8 cellular contexts compared by ENCODE assay signal in genomic region chr1:44675186-44675585, GRCh38. TPM values are rescaled to one million over a fixed set of nuclear protein-coding genes. Genes with fewer than 3 reads are reported as not detected.
A peak's percentile ranks its signal among the peaks of the same experiment; 100 is the strongest.
DNase-seq lines count a peak whose midpoint lies in the region; ATAC-seq and TF ChIP-seq lines count a peak whose summit lies in the region.

No MANE protein-coding gene starts in this region.

- DNase-seq in GM23248: no peak
- DNase-seq in activated B cell treated with CpG ODN at 0.5 μM for 24 hours: no peak
- DNase-seq in smooth muscle cell (lab: John Stamatoyannopoulos, UW; ENCODE audit: unreplicated experiment): no peak
- no peak for DNase-seq in glomerular visceral epithelial cell (ENCODE audit: extremely low spot score)
- no peak for DNase-seq in central memory CD4-positive, alpha-beta T cell

- H3K4me2 ChIP-seq in GM23248 (ENCODE audit: unreplicated experiment) (peak overlapping the region; percentile 64), smooth muscle cell (peak overlapping the region; percentile 89)

- H3K36me3 Mint-ChIP-seq in activated B cell treated with CpG ODN at 0.5 μM for 24 hours (ENCODE audit: low read depth): peaks cover 4% of the 10 kb centered on the region

- H4K20me1 ChIP-seq in GM23248 (ENCODE audit: insufficient read depth) (no peaks in the 10 kb centered on the region), smooth muscle cell (ENCODE audit: low read depth) (no peaks in the 10 kb centered on the region)

- H3K27ac Mint-ChIP-seq in activated B cell treated with CpG ODN at 0.5 μM for 24 hours: peak overlapping the region; percentile 93

- peak overlapping the region; percentile 87 for H3K4me3 Mint-ChIP-seq in activated B cell treated with CpG ODN at 0.5 μM for 24 hours

- H3F3A ChIP-seq in GM23248 (ENCODE audit: insufficient read depth) (peaks cover 18% of the 10 kb centered on the region), smooth muscle cell (ENCODE audit: low read depth) (peaks cover 9% of the 10 kb centered on the region)

- no peaks in the 10 kb centered on the region for H3K9me3 Mint-ChIP-seq in activated B cell treated with CpG ODN at 0.5 μM for 24 hours

- H3K79me2 ChIP-seq in GM23248 (ENCODE audit: insufficient read depth): no peaks in the 10 kb centered on the region
- H3K79me2 ChIP-seq in smooth muscle cell (ENCODE audit: low read depth): no peaks in the 10 kb centered on the region

- peak overlapping the region; percentile 82 for H3K9ac ChIP-seq in GM23248
- H3K9ac ChIP-seq in smooth muscle cell (ENCODE audit: low read depth): no peak overlapping the region

- H2AFZ ChIP-seq in GM23248: peak overlapping the region; percentile 92
- H2AFZ ChIP-seq in smooth muscle cell (ENCODE audit: low read depth): peak overlapping the region; percentile 82

- H3K4me1 ChIP-seq in GM23248 (ENCODE audit: insufficient read depth) (peaks cover 24% of the 10 kb centered on the region), smooth muscle cell (ENCODE audit: low read depth) (no peaks in the 10 kb centered on the region)

- H3K9me3 ChIP-seq in GM23248 (ENCODE audit: low read depth) (no peaks in the 10 kb centered on the region), iPS-18c (ENCODE audit: control insufficient read depth, insufficient read depth, low read length) (no peaks in the 10 kb centered on the region), smooth muscle cell (replicated peaks; ENCODE audit: low read depth) (no peaks in the 10 kb centered on the region)

- ATAC-seq in activated B cell treated with CpG ODN at 0.5 μM for 24 hours (ENCODE audit: low read depth) (no peak), HG03457 (IDR thresholded peaks at IDR 0.05; ENCODE audit: unreplicated experiment) (no peak), GM21723 (IDR thresholded peaks at IDR 0.05; ENCODE audit: unreplicated experiment) (no peak)

- in situ Hi-C loops in GM23248 (cut with MboI): no loop called here

- intact Hi-C loops in activated B cell treated with CpG ODN at 0.5 μM for 24 hours (cut with micrococcal nuclease): loop anchor here (2.0 kb wide), 2 partner anchors 56 to 64 kb away; partner anchors contain the start of genes KIF2C and RNU5D-1

- no peaks in the 10 kb centered on the region for H3K27me3 Mint-ChIP-seq in activated B cell treated with CpG ODN at 0.5 μM for 24 hours

- H3K27ac ChIP-seq in GM23248 (no peak overlapping the region), smooth muscle cell (ENCODE audit: low read depth) (no peak overlapping the region)

- H3K9me2 ChIP-seq in GM23248 (ENCODE audit: insufficient read depth): no peaks in the 10 kb centered on the region

- H3K36me3 ChIP-seq in GM23248 (ENCODE audit: low read depth): no peaks in the 10 kb centered on the region
- no peaks in the 10 kb centered on the region for H3K36me3 ChIP-seq in smooth muscle cell (ENCODE audit: low read depth)

- POLR2A ChIA-PET in activated B cell treated with CpG ODN at 0.5 μM for 24 hours (lab: Charles Lee): interaction anchor here (0.7 to 5.5 kb wide), 9 partner anchors 10 to 144 kb away, joined by 3 to 89 read pairs (median 21); partner anchors contain the start of genes BTBD19 and RNU5D-1

- H3K4me3 ChIP-seq in GM23248 (peak overlapping the region; percentile 74), iPS-18c (ENCODE audit: insufficient read depth, low read depth, low read length) (peak overlapping the region; percentile 50; the same call in 1 of the 2 replicates), smooth muscle cell (peak overlapping the region; percentile 60)

- H3K4me1 Mint-ChIP-seq in activated B cell treated with CpG ODN at 0.5 μM for 24 hours: peaks cover 32% of the 10 kb centered on the region

- TF ChIP-seq CTCF in activated B cell treated with CpG ODN at 0.5 μM for 24 hours (IDR thresholded peaks at IDR 0.05): no peak
- TF ChIP-seq CTCF in smooth muscle cell (IDR thresholded peaks at IDR 0.05; ENCODE audit: borderline replicate concordance, insufficient read depth, poor library complexity, severe bottlenecking): no peak

- CTCF ChIA-PET in activated B cell treated with CpG ODN at 0.5 μM for 24 hours (lab: Charles Lee): interaction anchor here (0.7 to 3.3 kb wide), 6 partner anchors 10 to 46 kb away, joined by 3 to 11 read pairs (median 3); no protein-coding TSS in a partner anchor

- H3K27me3 ChIP-seq in GM23248 (replicated peaks; ENCODE audit: insufficient read depth): no peaks in the 10 kb centered on the region
- no peaks in the 10 kb centered on the region for H3K27me3 ChIP-seq in smooth muscle cell (ENCODE audit: low read depth)

- WGBS in GM23248 (ENCODE audit: low coverage in 1 of 2, low lambda C conversion rate in 2 of 2, missing lambda C conversion rate in 2 of 2), 2 experiments: 88 to 92% methylated on average over 7 of the region's 7 CpGs
- WGBS in smooth muscle cell (ENCODE audit: low lambda C conversion rate): 88% methylated on average over 7 of the region's 7 CpGs

RNA-seq across cellular contexts. Expression of gene ARMH1, which starts 0.7 kb away (rescaled TPM):
- 0.51 and 1.4 TPM in 2 replicates for total RNA-seq in GM23248 (2014; rRNA removed; shearing (Covaris generic))
- polyA plus RNA-seq in GM23248 (2016; fragmentation: Nextera tagmentation; extraction: Ambion mirVana) (1.5 and 1.6 TPM in 2 replicates), smooth muscle cell (8.3 and 10.1 TPM in 2 replicates)
- total RNA-seq in activated B cell treated with CpG ODN at 0.5 μM for 24 hours (18.1 and 19.9 TPM in 2 replicates), smooth muscle cell (1.5 and 4.8 TPM in 2 replicates)

RNA-seq across cellular contexts. Expression of gene TMEM53, which starts 0.9 kb away (rescaled TPM):
- 4.4 and 5.9 TPM in 2 replicates for total RNA-seq in GM23248 (2014; rRNA removed; shearing (Covaris generic))
- polyA plus RNA-seq in GM23248 (2016; fragmentation: Nextera tagmentation; extraction: Ambion mirVana) (10.1 and 12.7 TPM in 2 replicates), smooth muscle cell (13.0 and 15.5 TPM in 2 replicates)
- total RNA-seq in activated B cell treated with CpG ODN at 0.5 μM for 24 hours (4.6 and 4.8 TPM in 2 replicates), smooth muscle cell (8.1 and 8.6 TPM in 2 replicates)

RNA-seq across cellular contexts. Expression of gene RNU5D-1, which starts 55.8 kb away (rescaled TPM):
- total RNA-seq in GM23248 (2014; rRNA removed; shearing (Covaris generic)): not detected in 2 replicates
- polyA plus RNA-seq in GM23248 (2016; fragmentation: Nextera tagmentation; extraction: Ambion mirVana): not detected in 2 replicates
- total RNA-seq in activated B cell treated with CpG ODN at 0.5 μM for 24 hours: not detected in 2 replicates
- total RNA-seq in smooth muscle cell: not detected in 2 replicates
- polyA plus RNA-seq in smooth muscle cell: not detected in 2 replicates
